In genomic region chr6:144006731-144007454, GRCh38 we compare ENCODE assay signal across 8 cellular contexts. TPM values are rescaled to one million over a fixed set of nuclear protein-coding genes. Genes with fewer than 3 reads are reported as not detected.
DNase-seq lines count a peak whose midpoint lies in the region; ATAC-seq, FAIRE-seq and TF ChIP-seq lines count a peak whose summit lies in the region.

No MANE protein-coding gene starts in this region.

- peaks cover 20% of the 10 kb centered on the region for H3K36me3 Mint-ChIP-seq in stimulated activated memory B cell treated with anti-CD40 and anti-IgM and Interleukin-4, amounts not matched to agents 10 μg/mL and 1 μg/mL and 100 μg/mL, for 72 hours

- H3K79me2 ChIP-seq in MM.1S (ENCODE audit: low read length), result no peaks in the 10 kb centered on the region

- ATAC-seq in GM19328 (IDR thresholded peaks at IDR 0.05; ENCODE audit: unreplicated experiment), result no peak
- ATAC-seq in stimulated activated memory B cell treated with anti-CD40 and anti-IgM and Interleukin-4, amounts not matched to agents 10 μg/mL and 1 μg/mL and 100 μg/mL, for 72 hours, result no peak

- no peak overlapping the region for H3K14ac ChIP-seq in neuronal stem cell (ENCODE audit: low read length)

- no peak overlapping the region for H2BK120ac ChIP-seq in neuronal stem cell (ENCODE audit: low read depth, low read length)

- H3K36me3 ChIP-seq in SJSA1, result peaks cover 6% of the 10 kb centered on the region; the same call in 1 of the 2 replicates
- no peaks in the 10 kb centered on the region for H3K36me3 ChIP-seq in esophagus muscularis mucosa
- H3K36me3 ChIP-seq in neuronal stem cell (replicated peaks in 1 of 2; ENCODE audit: control insufficient read depth in 2 of 2, insufficient read depth in 2 of 2, low read length in 2 of 2), result peaks cover 0 to 12% of the 10 kb centered on the region in 2 donors
- H3K36me3 ChIP-seq in MM.1S (replicated peaks; ENCODE audit: insufficient read depth, low read length), result no peaks in the 10 kb centered on the region

- H3K9ac ChIP-seq in neuronal stem cell (ENCODE audit: low read depth, low read length, poor library complexity), result no peak overlapping the region
- no peak overlapping the region for H3K9ac ChIP-seq in MM.1S (ENCODE audit: low read length)

- H4K20me1 ChIP-seq in MM.1S (ENCODE audit: insufficient read depth, low read length), result no peaks in the 10 kb centered on the region

- H3K4me3 ChIP-seq in SJSA1 (peak overlapping the region; percentile 83), esophagus muscularis mucosa (peak overlapping the region; percentile 59 to 80 (median 66)), neuronal stem cell (ENCODE audit: low read length in 2 of 2) (peak overlapping the region in 1 of 2 donors; percentile 56), MM.1S (ENCODE audit: low read length) (no peak overlapping the region)

- H3K79me1 ChIP-seq in neuronal stem cell (ENCODE audit: low read depth, low read length), result no peaks in the 10 kb centered on the region

- H4K91ac ChIP-seq in neuronal stem cell (ENCODE audit: low read depth, low read length, poor library complexity), result no peak overlapping the region

- 53% methylated on average over 21 of the region's 21 CpGs for WGBS in esophagus muscularis mucosa
- WGBS in neuronal stem cell (ENCODE audit: extremely low coverage in 2 of 2, insufficient read length in 2 of 2, insufficient replicate concordance in 1 of 2), 2 donors, result no CpG with 5 or more reads among the region's 21 CpGs

- peak; percentile 38 for FAIRE-seq in H54 (lab: Jason Lieb, UNC)

- TF ChIP-seq POLR2A in H54 (IDR thresholded peaks at IDR 0.05; ENCODE audit: low read depth, low read length), result no peak
- no peak for TF ChIP-seq POLR2A in esophagus muscularis mucosa (IDR thresholded peaks at IDR 0.05; ENCODE audit: low read depth)

- intact Hi-C loops in esophagus muscularis mucosa (cut with DNase I), result no loop called here

- H3K27me3 ChIP-seq in SJSA1 (replicated peaks) (peaks cover 4% of the 10 kb centered on the region; the same call in 1 of the 2 replicates), esophagus muscularis mucosa (peaks cover 0 to 4% (median 0%) of the 10 kb centered on the region in 4 donors), neuronal stem cell (ENCODE audit: control insufficient read depth in 3 of 3, insufficient read depth in 3 of 3, low read depth in 1 of 3, low read length in 3 of 3) (peaks cover 0 to 20% (median 0%) of the 10 kb centered on the region in 3 experiments), MM.1S (replicated peaks; ENCODE audit: insufficient read depth, low read length) (no peaks in the 10 kb centered on the region)

- no peak overlapping the region for H3K23ac ChIP-seq in neuronal stem cell (ENCODE audit: low read depth, low read length, poor library complexity)

- H3K27ac ChIP-seq in SJSA1 (peak overlapping the region; percentile 48), esophagus muscularis mucosa (replicated peaks in 1 of 4) (peak overlapping the region; percentile 70 to 84 (median 79)), neuronal stem cell (replicated peaks; ENCODE audit: low read length) (no peak overlapping the region), MM.1S (ENCODE audit: low read length) (no peak overlapping the region)

- H3K9me3 ChIP-seq in SJSA1 (replicated peaks), result no peaks in the 10 kb centered on the region; the same call in 1 of the 2 replicates
- peaks cover 0 to 6% (median 0%) of the 10 kb centered on the region in 4 donors for H3K9me3 ChIP-seq in esophagus muscularis mucosa
- peaks cover 2 to 22% of the 10 kb centered on the region in 2 donors for H3K9me3 ChIP-seq in neuronal stem cell (replicated peaks in 1 of 2; ENCODE audit: control insufficient read depth in 2 of 2, insufficient read depth in 1 of 2, low read depth in 1 of 2, low read length in 2 of 2)
- H3K9me3 ChIP-seq in MM.1S (replicated peaks; ENCODE audit: insufficient read depth, low read length), result no peaks in the 10 kb centered on the region

- H3K9me2 ChIP-seq in MM.1S (replicated peaks; ENCODE audit: insufficient read depth, low read length), result no peaks in the 10 kb centered on the region

- H2AK5ac ChIP-seq in neuronal stem cell (ENCODE audit: low read depth, low read length), result no peak overlapping the region

- H2BK5ac ChIP-seq in neuronal stem cell (ENCODE audit: low read length), result no peak overlapping the region

- H3K4me1 Mint-ChIP-seq in stimulated activated memory B cell treated with anti-CD40 and anti-IgM and Interleukin-4, amounts not matched to agents 10 μg/mL and 1 μg/mL and 100 μg/mL, for 72 hours, result peaks cover 6% of the 10 kb centered on the region

- H3K4me1 ChIP-seq in SJSA1 (replicated peaks) (peaks cover 10% of the 10 kb centered on the region; the same call in 1 of the 2 replicates), esophagus muscularis mucosa (peaks cover 0 to 4% (median 2%) of the 10 kb centered on the region in 4 donors), neuronal stem cell (ENCODE audit: control insufficient read depth in 2 of 2, insufficient read depth in 1 of 2, low read depth in 1 of 2, low read length in 2 of 2) (no peaks in the 10 kb centered on the region), MM.1S (ENCODE audit: low read length) (no peaks in the 10 kb centered on the region)

- no peaks in the 10 kb centered on the region for H3K27me3 Mint-ChIP-seq in stimulated activated memory B cell treated with anti-CD40 and anti-IgM and Interleukin-4, amounts not matched to agents 10 μg/mL and 1 μg/mL and 100 μg/mL, for 72 hours

- H3K4me2 ChIP-seq in neuronal stem cell (ENCODE audit: insufficient read depth, low read length, poor library complexity, severe bottlenecking) (no peak overlapping the region), MM.1S (ENCODE audit: low read depth, low read length) (no peak overlapping the region)

- no peak overlapping the region for H3K4me3 Mint-ChIP-seq in stimulated activated memory B cell treated with anti-CD40 and anti-IgM and Interleukin-4, amounts not matched to agents 10 μg/mL and 1 μg/mL and 100 μg/mL, for 72 hours

- H2AFZ ChIP-seq in neuronal stem cell (ENCODE audit: low read length), result peak overlapping the region; percentile 60
- no peak overlapping the region for H2AFZ ChIP-seq in MM.1S (ENCODE audit: low read length)

- TF ChIP-seq EP300 in esophagus muscularis mucosa (IDR thresholded peaks at IDR 0.05), result no peak

- no peak overlapping the region for H2BK12ac ChIP-seq in neuronal stem cell (ENCODE audit: low read length)

- H3K9me3 Mint-ChIP-seq in stimulated activated memory B cell treated with anti-CD40 and anti-IgM and Interleukin-4, amounts not matched to agents 10 μg/mL and 1 μg/mL and 100 μg/mL, for 72 hours, result peaks cover 7% of the 10 kb centered on the region

- DNase-seq in H54 (ENCODE audit: insufficient read length, low spot score) (no peak), SJSA1 (ENCODE audit: low read depth in 1 of 2, low spot score in 2 of 2) (peak in 1 of 2 experiments; percentile 62), esophagus muscularis mucosa (ENCODE audit: extremely low spot score) (no peak), neuronal stem cell (ENCODE audit: low spot score) (no peak), MM.1S (no peak), NOMO-1 treated with dmso at 0.1 percent for 144 hours (lab: John Stamatoyannopoulos, UW; ENCODE audit: unreplicated experiment) (no peak)

- no peak overlapping the region for H3K27ac Mint-ChIP-seq in stimulated activated memory B cell treated with anti-CD40 and anti-IgM and Interleukin-4, amounts not matched to agents 10 μg/mL and 1 μg/mL and 100 μg/mL, for 72 hours

- no peak overlapping the region for H2BK15ac ChIP-seq in neuronal stem cell (ENCODE audit: low read length)

- no peak overlapping the region for H3K18ac ChIP-seq in neuronal stem cell (ENCODE audit: low read length)

- no peak for TF ChIP-seq CTCF in esophagus muscularis mucosa (IDR thresholded peaks at IDR 0.05)
- no peak for TF ChIP-seq CTCF in MM.1S (IDR thresholded peaks at IDR 0.05; ENCODE audit: low read length)

- no peaks in the 10 kb centered on the region for H3F3A ChIP-seq in MM.1S (ENCODE audit: insufficient read depth, low read length)

- H3K4ac ChIP-seq in neuronal stem cell (ENCODE audit: low read length), result no peak overlapping the region

- no peak overlapping the region for H4K8ac ChIP-seq in neuronal stem cell (ENCODE audit: low read depth, low read length)

RNA-seq across cellular contexts. Expression of gene PLAGL1, which starts 1.2 kb away (rescaled TPM):
- total RNA-seq in SJSA1 (2014; rRNA removed; shearing (Covaris generic)), result 3.4 and 7.2 TPM in 2 replicates
- 10 to 100 TPM; 11.8 to 17.9 (median 16.0) TPM for total RNA-seq in esophagus muscularis mucosa
- 5.6 TPM for polyA plus RNA-seq in neuronal stem cell (2013, experiment 1 of 2)
- 5.9 TPM for polyA plus RNA-seq in neuronal stem cell (2013, experiment 2 of 2)

Comparison
In these comparisons a context has a peak if more than half of its experiments do, and no peak if none do; other contexts are left out.
1. H3K27ac ChIP-seq: peak in SJSA1 (single experiment) and esophagus muscularis mucosa (4 of 4); none in neuronal stem cell (single experiment) and MM.1S (single experiment).